1 cellular context compared by ENCODE assay signal in the genomic region with DNA sequence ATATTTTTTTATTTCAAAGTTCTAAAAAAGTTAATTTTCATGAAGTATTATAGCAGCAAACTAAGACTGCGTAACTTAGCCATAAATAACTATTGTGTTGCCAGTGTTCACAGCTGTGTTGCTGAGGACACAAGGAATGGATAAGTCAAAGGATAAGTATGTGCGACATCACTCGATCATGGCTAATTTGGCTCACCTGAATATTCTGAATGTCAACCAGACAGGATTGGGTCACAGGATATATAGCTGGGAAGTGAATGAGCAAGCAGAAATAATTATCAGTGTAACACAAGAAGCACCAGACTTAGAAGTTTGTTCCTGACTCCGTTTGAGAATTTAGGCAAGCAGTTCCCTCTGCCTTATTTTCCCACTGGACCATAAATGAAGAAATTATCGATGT.
TF ChIP-seq lines count a peak whose summit lies in the region.

No MANE protein-coding gene starts in this region.

TF ChIP-seq in SK-N-SH, 30 proteins besides CTCF, POLR2A, EP300 and RAD21 (continued from another document):
- TF ChIP-seq REST (IDR thresholded peaks at IDR 0.05; ENCODE audit: low read depth, low read length) (no peak), SMC3 (IDR thresholded peaks at IDR 0.05; ENCODE audit: low read depth, low read length) (no peak), TEAD4 (IDR thresholded peaks at IDR 0.05; ENCODE audit: borderline replicate concordance, insufficient read depth) (no peak), USF2 (IDR thresholded peaks at IDR 0.05; ENCODE audit: borderline replicate concordance, low read depth, low read length) (no peak), RCOR1 (IDR thresholded peaks at IDR 0.05; ENCODE audit: low read length) (no peak), GATA2 (CRISPR knock-in tag; IDR thresholded peaks at IDR 0.05) (no peak), FOSL2 (IDR thresholded peaks at IDR 0.05; ENCODE audit: borderline replicate concordance, low read depth) (no peak)
- TF ChIP-seq, protein P1, sequence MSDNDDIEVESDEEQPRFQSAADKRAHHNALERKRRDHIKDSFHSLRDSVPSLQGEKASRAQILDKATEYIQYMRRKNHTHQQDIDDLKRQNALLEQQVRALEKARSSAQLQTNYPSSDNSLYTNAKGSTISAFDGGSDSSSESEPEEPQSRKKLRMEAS (IDR thresholded peaks at IDR 0.05; ENCODE audit: low read depth): no peak
